ENCODE assay signal across 8 cellular contexts in the genomic region with DNA sequence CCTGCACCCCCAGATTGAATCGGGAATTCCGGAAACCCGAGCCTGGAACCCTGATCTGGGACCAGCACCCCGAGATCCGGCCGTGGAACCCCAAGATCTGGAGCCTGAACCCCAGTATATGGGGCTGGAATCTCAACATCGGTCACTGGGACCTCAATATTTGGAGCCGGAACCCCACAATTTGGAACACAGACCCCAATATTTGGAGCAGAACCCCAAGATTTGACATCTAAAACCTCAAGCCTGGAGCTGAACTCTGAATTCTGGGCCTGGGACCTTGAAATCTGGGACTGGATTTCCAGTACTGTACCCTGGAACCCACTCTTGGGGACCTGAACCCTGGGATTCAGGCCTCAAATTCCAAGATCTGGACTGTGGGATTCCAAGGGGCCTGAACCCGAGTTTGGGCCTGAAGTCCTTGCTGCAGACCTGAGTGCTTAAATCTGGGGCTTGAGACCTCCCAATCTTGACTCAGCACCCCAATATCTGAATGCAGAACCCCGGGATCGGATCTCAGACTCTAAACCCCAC. TPM values are rescaled to one million over a fixed set of nuclear protein-coding genes. Genes with fewer than 3 reads are reported as not detected.
A peak's percentile ranks its signal among the peaks of the same experiment; 100 is the strongest.
DNase-seq lines count a peak whose midpoint lies in the region; ATAC-seq and TF ChIP-seq lines count a peak whose summit lies in the region.

No MANE protein-coding gene starts in this region.

- 15 to 19% (median 15%) methylated on average over 10 to 11 of the region's 11 CpGs for WGBS in ovary, 3 donors

- no peak overlapping the region for H3K27ac Mint-ChIP-seq in Calu3 (ENCODE audit: unreplicated experiment)

- H3K36me3 ChIP-seq in OCI-LY7 (ENCODE audit: insufficient read depth, low read length) (no peaks in the 10 kb centered on the region), ovary (no peaks in the 10 kb centered on the region)

- H3K36me3 Mint-ChIP-seq in Calu3 (ENCODE audit: insufficient read depth, unreplicated experiment), result peaks cover 13% of the 10 kb centered on the region

- H2AFZ ChIP-seq in OCI-LY7 (ENCODE audit: low read length), result no peak overlapping the region

- no peak for DNase-seq in Calu3
- no peak for DNase-seq in OCI-LY7 (ENCODE audit: low spot score)
- no peak for DNase-seq in epithelial cell of esophagus (ENCODE audit: low read depth)
- DNase-seq in ovary, result no peak
- no peak for DNase-seq in NCI-H1436 treated with DMSO at 0.1 percent for 48 hours (lab: John Stamatoyannopoulos, UW)
- DNase-seq in SW 1271 (lab: John Stamatoyannopoulos, UW), result no peak

- CTCF ChIA-PET in Calu3 (lab: Charles Lee) (no interaction called here), OCI-LY7 (lab: Charles Lee; ENCODE audit: unreplicated experiment) (no interaction called here)

- H3K4me3 Mint-ChIP-seq in Calu3 (ENCODE audit: low read depth, unreplicated experiment), result peak overlapping the region; percentile 79

- H3K27me3 Mint-ChIP-seq in Calu3 (ENCODE audit: unreplicated experiment), result no peaks in the 10 kb centered on the region

- peak overlapping the region; percentile 82 for H3K4me2 ChIP-seq in OCI-LY7 (ENCODE audit: low read length)

- ATAC-seq in HG03139 (IDR thresholded peaks at IDR 0.05; ENCODE audit: unreplicated experiment), result no peak
- ATAC-seq in GM21528 (IDR thresholded peaks at IDR 0.05; ENCODE audit: low FRiP score, unreplicated experiment), result no peak

- intact Hi-C loops in Calu3 (cut with micrococcal nuclease; ENCODE audit: unreplicated experiment), result loop anchor here (2.0 to 10.0 kb wide), 2 partner anchors 48 to 192 kb away; partner anchors contain the start of genes IGFLR1, LIN37, PSENEN and U2AF1L4
- intact Hi-C loops in OCI-LY7 (cut with micrococcal nuclease; ENCODE audit: unreplicated experiment), result no loop called here
- intact Hi-C loops in ovary (cut with DNase I), result loop anchor here in 2 of 4 donors (10.0 kb wide), 1 partner anchor 242 kb away; no protein-coding TSS in a partner anchor

- H3K4me3 ChIP-seq in OCI-LY7 (ENCODE audit: low read depth, low read length, poor library complexity, severe bottlenecking) (peak overlapping the region; percentile 80), epithelial cell of esophagus (ENCODE audit: low read length) (peak overlapping the region; percentile 75), ovary (peak overlapping the region; percentile 60)

- TF ChIP-seq CTCF in Calu3 (IDR thresholded peaks at IDR 0.05; ENCODE audit: unreplicated experiment) (no peak), OCI-LY7 (conservative IDR thresholded peaks at IDR 0.05; ENCODE audit: low read length) (no peak), epithelial cell of esophagus (IDR thresholded peaks at IDR 0.05; ENCODE audit: insufficient read depth, low read depth, low read length, missing control alignments) (no peak), ovary (IDR thresholded peaks at IDR 0.05) (no peak)

- POLR2A ChIA-PET in OCI-LY7 (lab: Charles Lee), result no interaction called here

- H3K9me3 Mint-ChIP-seq in Calu3 (ENCODE audit: low read depth, unreplicated experiment), result no peaks in the 10 kb centered on the region

- H4K20me1 ChIP-seq in OCI-LY7 (ENCODE audit: insufficient read depth, low read length), result no peaks in the 10 kb centered on the region

- TSS peak; percentile 75 for BruUV-seq in Calu3 (replicated peaks; lab: Mats Ljungman, UMichigan)
- BruUV-seq in OCI-LY7 (replicated peaks; lab: Mats Ljungman, UMichigan), result no TSS peak

- H3K9me2 ChIP-seq in OCI-LY7 (ENCODE audit: insufficient read depth, low read length), result no peaks in the 10 kb centered on the region

- no peak for TF ChIP-seq EP300 in ovary (IDR thresholded peaks at IDR 0.05)

- no peaks in the 10 kb centered on the region for H3K79me2 ChIP-seq in OCI-LY7 (ENCODE audit: insufficient read depth, low read depth, low read length)

- TF ChIP-seq POLR2A in ovary (IDR thresholded peaks at IDR 0.05), result no peak

- H3K4me1 ChIP-seq in OCI-LY7 (ENCODE audit: insufficient read depth, low read length, poor library complexity, severe bottlenecking) (peaks cover 4% of the 10 kb centered on the region), ovary (ENCODE audit: insufficient read depth) (peaks cover 13% of the 10 kb centered on the region)

- H3K27me3 ChIP-seq in ovary, result no peaks in the 10 kb centered on the region

- no peak overlapping the region for H3K27ac ChIP-seq in OCI-LY7 (ENCODE audit: low read depth, low read length, poor library complexity, severe bottlenecking)
- peak overlapping the region; percentile 80 for H3K27ac ChIP-seq in ovary

- H3K4me1 Mint-ChIP-seq in Calu3 (ENCODE audit: low read depth, unreplicated experiment), result peaks cover 27% of the 10 kb centered on the region

- H3K9me3 ChIP-seq in OCI-LY7 (ENCODE audit: low read length), result no peaks in the 10 kb centered on the region
- no peaks in the 10 kb centered on the region for H3K9me3 ChIP-seq in ovary

RNA-seq across cellular contexts. Expression of gene LRFN3, which starts 0.6 kb away (rescaled TPM):
- total RNA-seq in Calu3 (2022), result 15.2 and 18.5 TPM in 2 replicates
- total RNA-seq in OCI-LY7 (2014; rRNA removed; shearing (Covaris generic)), result 2.8 and 3.1 TPM in 2 replicates
- total RNA-seq in OCI-LY7 (2022), result 3.4 and 6.0 TPM in 2 replicates
- total RNA-seq in ovary, result 10 to 100 TPM; 10.6 to 31.2 (median 21.9) TPM
- polyA plus RNA-seq in ovary, result 10 to 100 TPM in 1 of 2 donors, 1 to 10 TPM in 1; 6.4 to 13.4 TPM

RNA-seq across cellular contexts. Expression of gene TYROBP, which starts 28.7 kb away (rescaled TPM):
- not detected in 2 replicates for total RNA-seq in Calu3 (2022)
- total RNA-seq in OCI-LY7 (2014; rRNA removed; shearing (Covaris generic)), result not detected in 2 replicates
- total RNA-seq in OCI-LY7 (2022), result not detected in 2 replicates
- 10 to 100 TPM in 6 of 7 donors, 1 to 10 TPM in 1; 9.2 to 41.5 (median 31.4) TPM for total RNA-seq in ovary
- 100 to 1,000 TPM in 1 of 2 donors, 10 to 100 TPM in 1; 55.1 to 135 TPM for polyA plus RNA-seq in ovary

RNA-seq across cellular contexts. Expression of gene HCST, which starts 34.5 kb away (rescaled TPM):
- total RNA-seq in Calu3 (2022) (not detected in 2 replicates), OCI-LY7 (2022) (25.2 and 36.0 TPM in 2 replicates), ovary (1 to 10 TPM in 6 of 7 donors, under 1 TPM in 1; 0.92 to 6.3 (median 5.5) TPM)
- 8.1 and 15.0 TPM in 2 replicates for total RNA-seq in OCI-LY7 (2014; rRNA removed; shearing (Covaris generic))
- 1 to 10 TPM; 8.5 to 9.2 TPM for polyA plus RNA-seq in ovary

RNA-seq across cellular contexts. Expression of gene NFKBID, which starts 36.5 kb away (rescaled TPM):
- total RNA-seq in Calu3 (2022), result 14.9 and 15.6 TPM in 2 replicates
- 48.6 and 57.4 TPM in 2 replicates for total RNA-seq in OCI-LY7 (2014; rRNA removed; shearing (Covaris generic))
- total RNA-seq in OCI-LY7 (2022), result 40.5 and 42.6 TPM in 2 replicates
- total RNA-seq in ovary, result 10 to 100 TPM; 10.4 to 23.7 (median 14.6) TPM
- 1 to 10 TPM; 4.8 to 5.0 TPM for polyA plus RNA-seq in ovary

RNA-seq across cellular contexts. Expression of gene SDHAF1, which starts 58.2 kb away (rescaled TPM):
- total RNA-seq in Calu3 (2022) (16.9 and 17.1 TPM in 2 replicates), OCI-LY7 (2022) (24.2 and 26.1 TPM in 2 replicates), ovary (10 to 100 TPM; 17.0 to 78.6 (median 20.2) TPM)
- 52.6 and 60.9 TPM in 2 replicates for total RNA-seq in OCI-LY7 (2014; rRNA removed; shearing (Covaris generic))
- 10 to 100 TPM; 11.2 to 21.6 TPM for polyA plus RNA-seq in ovary

Comparison
In these comparisons a context has a peak if more than half of its experiments do, and no peak if none do; other contexts are left out.
1. RNA of gene TYROBP, which starts 28.7 kb away (total RNA-seq): 9.2 to 41.5 TPM in ovary; not detected in Calu3 and not detected in OCI-LY7; every median in the first group is over 4 times any median in the second.
2. Peak in every context shown above with its lines, with median percentiles within 50 percentile points of each other: H3K4me3 ChIP-seq.